Comparison of ENCODE assay signal across 15 cellular contexts in genomic region chr21:38905751-38906150, GRCh38.
A peak's percentile ranks its signal among the peaks of the same experiment; 100 is the strongest.
DNase-seq lines count a peak whose midpoint lies in the region; TF ChIP-seq lines count a peak whose summit lies in the region.
"Had no signal": no experiment of that assay in that cellular context is flagged by ENCODE, and none has a peak within 500 bp of the region (broad histone marks: within the 10 kb centered on the region; RNA-seq: fewer than 3 reads in every experiment).

No MANE protein-coding gene starts in this region.

- H3K9ac ChIP-seq in parathyroid adenoma: no peak overlapping the region

- H3K27me3 Mint-ChIP-seq in osteocyte (ENCODE audit: unreplicated experiment): peaks cover 2% of the 10 kb centered on the region

- H3K4me1 ChIP-seq in ascending aorta (peaks cover 11 to 26% of the 10 kb centered on the region in 2 donors), esophagus squamous epithelium (peaks cover 46 to 74% (median 47%) of the 10 kb centered on the region in 3 donors), parathyroid adenoma (peaks cover 47% of the 10 kb centered on the region), tibial artery (peaks cover 0 to 43% (median 33%) of the 10 kb centered on the region in 4 donors)

- DNase-seq in ascending aorta (ENCODE audit: low spot score in 2 of 2) (no peak), esophagus squamous epithelium (lab: John Stamatoyannopoulos, UW) (no peak), tibial artery (no peak), NCI-H2107 (lab: John Stamatoyannopoulos, UW) (no peak), osteocyte (ENCODE audit: extremely low spot score, unreplicated experiment) (no peak), erythroblast (lab: John Stamatoyannopoulos, UW) (no peak)
- DNase-seq: CD8-positive, alpha-beta memory T cell; DMS 273 treated with DMSO at 0.1 percent for 48 hours; GOT3; MM.1S; NCI-H1417; NCI-H1930; NCI-H524 had no signal

- no peaks in the 10 kb centered on the region for H3K9me3 ChIP-seq in ascending aorta
- H3K9me3 ChIP-seq in esophagus squamous epithelium: no peaks in the 10 kb centered on the region
- no peaks in the 10 kb centered on the region for H3K9me3 ChIP-seq in parathyroid adenoma (ENCODE audit: control insufficient read depth, low read length)
- H3K9me3 ChIP-seq in tibial artery: no peaks in the 10 kb centered on the region
- H3K9me3 ChIP-seq: SJSA1 had no signal

- H3K27me3 ChIP-seq in ascending aorta (no peaks in the 10 kb centered on the region), esophagus squamous epithelium (no peaks in the 10 kb centered on the region), parathyroid adenoma (ENCODE audit: control insufficient read depth, insufficient read depth, low read length) (no peaks in the 10 kb centered on the region), tibial artery (no peaks in the 10 kb centered on the region)
- H3K27me3 ChIP-seq: SJSA1 had no signal

- peaks cover 10% of the 10 kb centered on the region for H3K9me3 Mint-ChIP-seq in osteocyte (ENCODE audit: unreplicated experiment)

- H3K36me3 ChIP-seq in ascending aorta: no peaks in the 10 kb centered on the region
- H3K36me3 ChIP-seq in esophagus squamous epithelium: no peaks in the 10 kb centered on the region
- H3K36me3 ChIP-seq in parathyroid adenoma (ENCODE audit: control insufficient read depth, insufficient read depth, low read length): no peaks in the 10 kb centered on the region
- no peaks in the 10 kb centered on the region for H3K36me3 ChIP-seq in tibial artery
- H3K36me3 ChIP-seq: SJSA1 had no signal

- H3K27ac ChIP-seq in ascending aorta (peak overlapping the region; percentile 86 to 90), esophagus squamous epithelium (peak overlapping the region; percentile 58 to 95 (median 91)), parathyroid adenoma (peak overlapping the region; percentile 53), tibial artery (peak overlapping the region; percentile 75 to 82)
- H3K27ac ChIP-seq: SJSA1 had no signal

- H2AFZ ChIP-seq in parathyroid adenoma: no peak overlapping the region

- TF ChIP-seq CTCF in ascending aorta (IDR thresholded peaks at IDR 0.05) (no peak), esophagus squamous epithelium (IDR thresholded peaks at IDR 0.05) (no peak), parathyroid adenoma (IDR thresholded peaks at IDR 0.05) (no peak), tibial artery (IDR thresholded peaks at IDR 0.05) (no peak), osteocyte (IDR thresholded peaks at IDR 0.05) (no peak)

- H3K27ac Mint-ChIP-seq in osteocyte (ENCODE audit: unreplicated experiment): no peak overlapping the region
- H3K27ac Mint-ChIP-seq: CD8-positive, alpha-beta memory T cell had no signal

- H3K4me3 Mint-ChIP-seq in osteocyte (ENCODE audit: unreplicated experiment): no peak overlapping the region
- H3K4me3 Mint-ChIP-seq: CD8-positive, alpha-beta memory T cell had no signal

- H3K4me3 ChIP-seq in ascending aorta (no peak overlapping the region), esophagus squamous epithelium (no peak overlapping the region), parathyroid adenoma (ENCODE audit: low read depth, low read length) (no peak overlapping the region), tibial artery (no peak overlapping the region)
- H3K4me3 ChIP-seq: SJSA1 had no signal

- no peak overlapping the region for H3K4me2 ChIP-seq in parathyroid adenoma (ENCODE audit: low read length)

- intact Hi-C loops in ascending aorta (cut with DNase I) (loop anchor here (5.0 kb wide), 1 partner anchor 98 kb away; the partner anchor contains the start of gene ETS2), esophagus squamous epithelium (cut with DNase I) (loop anchor here (10.0 kb wide), 1 partner anchor 161 kb away; no protein-coding TSS in a partner anchor), tibial artery (cut with DNase I; ENCODE audit: low total_unique reads) (no loop called here)

- WGBS in esophagus squamous epithelium, 2 donors: 76% methylated on average over 4 to 7 of the region's 8 CpGs

- peaks cover 2% of the 10 kb centered on the region for H3K36me3 Mint-ChIP-seq in osteocyte (ENCODE audit: unreplicated experiment)

- TF ChIP-seq POLR2A in esophagus squamous epithelium (IDR thresholded peaks at IDR 0.05): no peak
- TF ChIP-seq POLR2A in erythroblast (IDR thresholded peaks at IDR 0.05; ENCODE audit: low read length): no peak

- no peaks in the 10 kb centered on the region for H3K79me2 ChIP-seq in parathyroid adenoma

- peaks cover 18% of the 10 kb centered on the region for H3K4me1 Mint-ChIP-seq in osteocyte (ENCODE audit: unreplicated experiment)
- H3K4me1 Mint-ChIP-seq: CD8-positive, alpha-beta memory T cell had no signal
